In genomic region chr2:174322139-174322538, GRCh38 we compare ENCODE assay signal across 38 cellular contexts. TPM values are rescaled to one million over a fixed set of nuclear protein-coding genes. Genes with fewer than 3 reads are reported as not detected.
"Had no signal": no experiment of that assay in that cellular context is flagged by ENCODE, and none has a peak within 500 bp of the region (broad histone marks: within the 10 kb centered on the region; RNA-seq: fewer than 3 reads in every experiment).

No MANE protein-coding gene starts in this region.

- H3K27ac ChIP-seq: adrenal gland, ascending aorta, body of pancreas, brain microvascular endothelial cell, breast epithelium, cardiac muscle cell had no signal

- FAIRE-seq: astrocyte, bronchial epithelial cell had no signal

- H3K27me3 ChIP-seq: ascending aorta had no signal

- DNase-seq: activated effector memory CD4-positive, alpha-beta T cell treated with anti-CD3 and anti-CD28 coated beads, Interleukin-2, amount 50 U/mL, for 16 hours; activated effector memory CD4-positive, alpha-beta T cell treated with Interleukin-2 at 50 U/mL for 16 hours; activated gamma-delta T cell; activated gamma-delta T cell treated with Interleukin-2 at 50 U/mL for 16 hours; activated naive CD4-positive, alpha-beta T cell; activated naive CD4-positive, alpha-beta T cell treated with anti-CD3 and anti-CD28 coated beads for 36 hours; activated naive CD4-positive, alpha-beta T cell treated with anti-CD3 and anti-CD28 coated beads, Interleukin-2, amount 10 ng/mL, durations not matched to agents 7 days and 5 days; activated naive CD4-positive, alpha-beta T cell treated with anti-CD3 and anti-CD28 coated beads, Interleukin-2, amount 50 U/mL, for 16 hours; activated naive CD4-positive, alpha-beta T cell treated with Interleukin-2 at 50 U/mL for 16 hours; activated naive CD8-positive, alpha-beta T cell treated with anti-CD3 and anti-CD28 coated beads for 36 hours; activated naive CD8-positive, alpha-beta T cell treated with anti-CD3 and anti-CD28 coated beads, Interleukin-2, amount 10 ng/mL, durations not matched to agents 7 days and 5 days; activated naive CD8-positive, alpha-beta T cell treated with anti-CD3 and anti-CD28 coated beads, Interleukin-2, amount 50 U/mL, for 24 hours; activated T-cell treated with anti-CD3 and anti-CD28 coated beads, Interleukin-2, amount 50 U/mL, for 1 hour; activated T-cell treated with anti-CD3 and anti-CD28 coated beads, Interleukin-2, amount 50 U/mL, for 24 hours; activated T-cell treated with anti-CD3 and anti-CD28 coated beads, Interleukin-2, amount 50 U/mL, for 4 hours; activated T-cell treated with anti-CD3 and anti-CD28 coated beads, Interleukin-2, amount 50 U/mL, for 48 hours; activated T-cell treated with anti-CD3 and anti-CD28 coated beads, Interleukin-2, amount 50 U/mL, for 72 hours; adrenal gland; amniotic stem cell; anterior cingulate cortex; aorta; body of pancreas; brain microvascular endothelial cell; caudate nucleus; central memory CD4-positive, alpha-beta T cell; cerebellar nuclear complex had no signal

- H3K9me3 ChIP-seq: adrenal gland, ascending aorta, body of pancreas, breast epithelium had no signal

- H3K4me3 ChIP-seq: adrenal gland, ascending aorta, body of pancreas, breast epithelium, cardiac muscle cell had no signal

- ATAC-seq: activated naive CD4-positive, alpha-beta T cell treated with anti-CD3 and anti-CD28 coated beads, Interleukin-2, amount 50 U/mL, for 72 hours; activated naive CD8-positive, alpha-beta T cell treated with anti-CD3 and anti-CD28 coated beads, Interleukin-2, amount 50 U/mL, for 24 hours; activated T-cell treated with anti-CD3 and anti-CD28 coated beads, Interleukin-2, amount 50 U/mL, for 4 hours; activated T-cell treated with anti-CD3 and anti-CD28 coated beads, Interleukin-2, amount 50 U/mL, for 72 hours; activated T-helper 17 cell treated with anti-CD3 and anti-CD28 coated beads, Interleukin-2, amount 50 U/mL, for 72 hours; body of pancreas had no signal

- H3K36me3 ChIP-seq: adrenal gland, ascending aorta, brain microvascular endothelial cell, breast epithelium, cardiac muscle cell had no signal

RNA-seq across cellular contexts. Expression of gene SP9, which starts 12.6 kb away (rescaled TPM):
- total RNA-seq: activated naive CD4-positive, alpha-beta T cell treated with anti-CD3 and anti-CD28 coated beads for 36 hours; activated naive CD4-positive, alpha-beta T cell treated with anti-CD3 and anti-CD28 coated beads, Interleukin-2, amount 50 U/mL, for 72 hours; activated naive CD8-positive, alpha-beta T cell treated with anti-CD3 and anti-CD28 coated beads for 36 hours; activated naive CD8-positive, alpha-beta T cell treated with anti-CD3 and anti-CD28 coated beads, Interleukin-2, amount 10 ng/mL, durations not matched to agents 7 days and 5 days; activated T-cell treated with anti-CD3 and anti-CD28 coated beads, Interleukin-2, amount 50 U/mL, for 4 hours; activated T-cell treated with anti-CD3 and anti-CD28 coated beads, Interleukin-2, amount 50 U/mL, for 72 hours; activated T-helper 1 cell treated with anti-CD3 and anti-CD28 coated beads, Interleukin-12 subunit alpha, Interleukin-12 subunit beta, Interleukin-2, Interleukin-4 antibody, amounts not matched to agents 30 ng/mL and 10 ng/mL and 1 ng/mL, durations not matched to agents 14 hours and 24 hours and 36 hours; activated T-helper 17 cell treated with anti-CD3 and anti-CD28 coated beads, Interleukin-2, amount 50 U/mL, for 72 hours; activated T-helper 2 cell treated with anti-CD3 and anti-CD28 coated beads, Interferon-gamma antibody, Interleukin-2, Interleukin-4, amounts not matched to agents 10 μg/mL and 5 μg/mL and 100 μg/mL, durations not matched to agents 14 hours and 24 hours and 36 hours; adrenal gland; aorta; ascending aorta; astrocyte; body of pancreas; bronchial epithelial cell; cardiac muscle cell; cardiac septum; chondrocyte had no signal
- polyA plus RNA-seq: adipose tissue, adrenal gland, cardiac muscle cell had no signal
